In the genomic region with DNA sequence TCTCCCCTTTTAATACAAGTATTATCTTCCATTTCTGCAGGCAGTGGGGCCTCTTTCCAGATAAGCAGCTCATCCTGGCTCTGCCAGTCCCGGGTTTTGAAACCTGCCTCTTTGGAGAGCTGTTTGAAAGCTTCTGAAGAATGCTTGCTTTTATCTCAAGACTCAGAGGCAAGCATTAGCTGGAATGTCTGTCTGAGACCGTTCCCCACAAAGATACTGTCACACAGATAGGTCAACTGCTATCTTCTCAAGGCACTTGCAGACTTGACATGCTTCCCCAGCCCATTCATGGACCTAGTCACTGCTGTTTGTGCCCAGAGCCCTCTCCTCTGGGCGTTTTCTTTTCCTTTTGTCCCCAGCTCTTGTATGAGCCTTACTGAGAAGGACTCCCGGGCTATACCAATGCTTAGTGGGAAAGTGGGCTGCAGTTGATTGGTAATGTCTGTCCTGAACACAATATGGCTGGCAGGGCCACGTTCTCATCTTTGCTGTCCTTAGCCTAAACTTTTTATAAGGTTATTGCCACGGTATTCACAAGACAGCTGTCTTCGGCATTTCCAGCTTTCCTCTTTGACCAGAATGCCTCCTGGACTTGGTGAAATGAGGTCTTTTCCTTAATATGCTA, we compare ENCODE assay signal across 32 cellular contexts. TPM values are rescaled to one million over a fixed set of nuclear protein-coding genes. Genes with fewer than 3 reads are reported as not detected.
DNase-seq lines count a peak whose midpoint lies in the region; ATAC-seq, FAIRE-seq and TF ChIP-seq lines count a peak whose summit lies in the region.
"Had no signal": no experiment of that assay in that cellular context is flagged by ENCODE, and none has a peak within 500 bp of the region (broad histone marks: within the 10 kb centered on the region; RNA-seq: fewer than 3 reads in every experiment).

No MANE protein-coding gene starts in this region.

- no peaks in the 10 kb centered on the region for H3F3A ChIP-seq in PC-9 (ENCODE audit: insufficient read depth, low read depth)

- FAIRE-seq in K562 (lab: Jason Lieb, UNC), result peak; percentile 99
- FAIRE-seq: astrocyte, GM19239, TTC549 had no signal

- H3K4me3 ChIP-seq in left ventricle myocardium inferior (no peak overlapping the region), K562 (no peak overlapping the region), testis (no peak overlapping the region), PC-9 (no peak overlapping the region)
- H3K4me3 ChIP-seq: lung, thoracic aorta had no signal

- H4K20me1 ChIP-seq in K562 (replicated peaks; ENCODE audit: control insufficient read depth, insufficient read depth, low read length), result no peaks in the 10 kb centered on the region
- no peaks in the 10 kb centered on the region for H4K20me1 ChIP-seq in PC-9 (ENCODE audit: insufficient read depth)

- no peak for DNase-seq in left ventricle myocardium inferior
- no peak for DNase-seq in left ventricle myocardium superior
- peak; percentile 30 to 89 (median 48) for DNase-seq in K562 (ENCODE audit: extremely low read depth in 1 of 4, low spot score in 3 of 4)
- DNase-seq in memory B cell (ENCODE audit: low spot score in 2 of 2), result no peak
- peak; percentile 35 for DNase-seq in testis
- no peak for DNase-seq in SW480 (ENCODE audit: low spot score)
- no peak for DNase-seq in PC-9
- DNase-seq: activated CD4-positive, alpha-beta T cell treated with anti-CD3 and anti-CD28 coated beads for 36 hours; activated gamma-delta T cell; activated naive CD8-positive, alpha-beta T cell treated with anti-CD3 and anti-CD28 coated beads, Interleukin-2, amount 10 ng/mL, durations not matched to agents 7 days and 5 days; central memory CD4-positive, alpha-beta T cell; dermis blood vessel endothelial cell; H9; IMR-90; NCI-H1092 treated with DMSO at 0.1 percent for 48 hours; NCI-H2029; NCI-H526 treated with DMSO at 0.1 percent for 48 hours; RPMI8226; stimulated activated naive CD4-positive, alpha-beta T cell treated with Interleukin-2 at 50 U/mL for 16 hours; T-helper 1 cell had no signal

- 0 out of 4 replicates have a peak, but pooled peaks of 1 of the 2 experiments have one; percentile 11 for TF ChIP-seq RAD21 in K562 (CRISPR knock-in tag; conservative IDR thresholded peaks at IDR 0.05 in 1 of 2, IDR thresholded peaks at IDR 0.05 in 1 of 2)

- intact Hi-C loops in left ventricle myocardium inferior (cut with micrococcal nuclease), result no loop called here
- intact Hi-C loops in left ventricle myocardium superior (cut with micrococcal nuclease), result no loop called here
- intact Hi-C loops in K562 (cut with micrococcal nuclease), result loop anchor here (1.0 to 5.0 kb wide), 2 partner anchors 50 to 145 kb away; no protein-coding TSS in a partner anchor
- intact Hi-C loops in testis (cut with DNase I; ENCODE audit: low total_unique reads), result no loop called here
- intact Hi-C loops in PC-9 (cut with micrococcal nuclease; ENCODE audit: unreplicated experiment), result no loop called here

- H2AFZ ChIP-seq in K562 (ENCODE audit: low read depth, low read length) (peak overlapping the region; percentile 69), PC-9 (no peak overlapping the region)

- H3K9me2 ChIP-seq in PC-9 (ENCODE audit: insufficient read depth), result no peaks in the 10 kb centered on the region

- H3K27ac ChIP-seq in left ventricle myocardium inferior (replicated peaks) (peak overlapping the region; percentile 11), K562 (ENCODE audit: extremely low read depth, low read depth, low read length) (peak overlapping the region; percentile 72), testis (peak overlapping the region; percentile 26 to 72), PC-9 (no peak overlapping the region)
- H3K27ac ChIP-seq: neutrophil, thoracic aorta had no signal

- POLR2A ChIA-PET in K562 (lab: Yijun Ruan, JAX), result interaction anchor here (0.6 to 1.0 kb wide), 4 partner anchors 12 to 48 kb away, joined by 3 read pairs; no protein-coding TSS in a partner anchor
- POLR2A ChIA-PET in PC-9 (lab: Charles Lee; ENCODE audit: unreplicated experiment), result interaction anchor here (0.7 kb wide), 1 partner anchor 228 kb away, joined by 4 read pairs; no protein-coding TSS in a partner anchor

- H3K4me1 ChIP-seq in left ventricle myocardium inferior, result peaks cover 53% of the 10 kb centered on the region
- peaks cover 28 to 49% of the 10 kb centered on the region in 2 experiments; a peak in 4 of 5 replicates for H3K4me1 ChIP-seq in K562 (replicated peaks in 1 of 2; ENCODE audit: control insufficient read depth in 2 of 2, insufficient read depth in 2 of 2, low read length in 2 of 2)
- peaks cover 47% of the 10 kb centered on the region for H3K4me1 ChIP-seq in testis
- no peaks in the 10 kb centered on the region for H3K4me1 ChIP-seq in PC-9 (replicated peaks; ENCODE audit: insufficient read depth)

- no peaks in the 10 kb centered on the region for H3K36me3 Mint-ChIP-seq in memory B cell
- H3K36me3 Mint-ChIP-seq: activated naive CD8-positive, alpha-beta T cell treated with anti-CD3 and anti-CD28 coated beads, Interleukin-2, amount 10 ng/mL, durations not matched to agents 7 days and 5 days had no signal

- H3K4me3 Mint-ChIP-seq in memory B cell, result no peak overlapping the region
- H3K4me3 Mint-ChIP-seq: activated CD4-positive, alpha-beta T cell treated with anti-CD3 and anti-CD28 coated beads for 36 hours; activated naive CD8-positive, alpha-beta T cell treated with anti-CD3 and anti-CD28 coated beads, Interleukin-2, amount 10 ng/mL, durations not matched to agents 7 days and 5 days; H9 had no signal

- CTCF ChIA-PET in K562 (lab: Yijun Ruan, JAX; ENCODE audit: low intra/inter-chr PET ratio), result no interaction called here
- CTCF ChIA-PET in PC-9 (lab: Charles Lee), result no interaction called here

- H3K4me2 ChIP-seq in K562 (ENCODE audit: insufficient read depth, low read length) (peak overlapping the region; percentile 60), PC-9 (no peak overlapping the region)

- BruUV-seq in K562 (replicated peaks; lab: Mats Ljungman, UMichigan), result no TSS peak
- no TSS peak for BruUV-seq in PC-9 (replicated peaks; lab: Mats Ljungman, UMichigan)

- TF ChIP-seq POLR2A in K562 (conservative IDR thresholded peaks at IDR 0.05), result no peak
- no peak for TF ChIP-seq POLR2A in testis (IDR thresholded peaks at IDR 0.05)

- in situ Hi-C loops in K562 (cut with MboI), result no loop called here

- TF ChIP-seq CTCF in left ventricle myocardium inferior (IDR thresholded peaks at IDR 0.05; ENCODE audit: borderline replicate concordance) (no peak), K562 (IDR thresholded peaks at IDR 0.05 in 2 of 3, conservative IDR thresholded peaks at IDR 0.05 in 1 of 3; ENCODE audit: insufficient read depth in 2 of 3, low read depth in 1 of 3, low read length in 3 of 3) (no peak), testis (IDR thresholded peaks at IDR 0.05) (no peak), PC-9 (conservative IDR thresholded peaks at IDR 0.05) (no peak)

- peaks cover 7% of the 10 kb centered on the region for H3K27me3 Mint-ChIP-seq in memory B cell
- H3K27me3 Mint-ChIP-seq: activated CD4-positive, alpha-beta T cell treated with anti-CD3 and anti-CD28 coated beads for 36 hours; activated naive CD8-positive, alpha-beta T cell treated with anti-CD3 and anti-CD28 coated beads, Interleukin-2, amount 10 ng/mL, durations not matched to agents 7 days and 5 days had no signal

- WGBS in K562 (ENCODE audit: insufficient coverage, low coverage, missing lambda C conversion rate), result 0% methylated on average over 6 of the region's 7 CpGs
- WGBS in testis, 2 donors, result 65 to 77% methylated on average over 7 of the region's 7 CpGs

- no peaks in the 10 kb centered on the region for H3K9me1 ChIP-seq in K562 (ENCODE audit: control insufficient read depth, insufficient read depth, low read length)

- no peaks in the 10 kb centered on the region for H3K4me1 Mint-ChIP-seq in memory B cell
- H3K4me1 Mint-ChIP-seq: activated CD4-positive, alpha-beta T cell treated with anti-CD3 and anti-CD28 coated beads for 36 hours had no signal

- ATAC-seq in left ventricle myocardium superior (no peak), K562 (peak; percentile 86), memory B cell (ENCODE audit: low read depth) (no peak), HG02678 (IDR thresholded peaks at IDR 0.05; ENCODE audit: unreplicated experiment) (no peak)
- ATAC-seq: activated CD4-positive, alpha-beta T cell treated with anti-CD3 and anti-CD28 coated beads for 36 hours; sciatic nerve had no signal

- no peaks in the 10 kb centered on the region for H3K27me3 ChIP-seq in left ventricle myocardium inferior (ENCODE audit: low read depth)
- H3K27me3 ChIP-seq in K562 (ENCODE audit: control insufficient read depth in 2 of 2, insufficient read depth in 2 of 2, low read length in 2 of 2), result no peaks in the 10 kb centered on the region
- H3K27me3 ChIP-seq in testis, result no peaks in the 10 kb centered on the region
- no peaks in the 10 kb centered on the region for H3K27me3 ChIP-seq in PC-9 (ENCODE audit: insufficient read depth, low read depth)

- peak overlapping the region in 1 of 2 experiments; percentile 35; a peak in 2 of 4 replicates for H3K9ac ChIP-seq in K562 (ENCODE audit: insufficient read depth in 1 of 2, low read depth in 2 of 2, low read length in 2 of 2)

- H3K9me3 ChIP-seq in left ventricle myocardium inferior (replicated peaks) (no peaks in the 10 kb centered on the region), K562 (replicated peaks; ENCODE audit: control insufficient read depth, insufficient read depth, low read depth, low read length) (no peaks in the 10 kb centered on the region), testis (no peaks in the 10 kb centered on the region), PC-9 (ENCODE audit: insufficient read depth, low read depth) (no peaks in the 10 kb centered on the region)
- H3K9me3 ChIP-seq: neutrophil, thoracic aorta had no signal

- TF ChIP-seq EP300 in K562 (IDR thresholded peaks at IDR 0.05; ENCODE audit: low read length), result peak; percentile 91

- H3K27ac Mint-ChIP-seq in memory B cell, result peak overlapping the region; percentile 8
- H3K27ac Mint-ChIP-seq: activated CD4-positive, alpha-beta T cell treated with anti-CD3 and anti-CD28 coated beads for 36 hours; activated naive CD8-positive, alpha-beta T cell treated with anti-CD3 and anti-CD28 coated beads, Interleukin-2, amount 10 ng/mL, durations not matched to agents 7 days and 5 days; H9; progenitor cell of endocrine pancreas had no signal

- H3K9me3 Mint-ChIP-seq in memory B cell, result no peaks in the 10 kb centered on the region
- H3K9me3 Mint-ChIP-seq: activated naive CD8-positive, alpha-beta T cell treated with anti-CD3 and anti-CD28 coated beads, Interleukin-2, amount 10 ng/mL, durations not matched to agents 7 days and 5 days; H9 had no signal

- H3K79me2 ChIP-seq in K562 (ENCODE audit: control insufficient read depth, insufficient read depth, low read length) (no peaks in the 10 kb centered on the region), PC-9 (ENCODE audit: low read depth) (no peaks in the 10 kb centered on the region)

- no peaks in the 10 kb centered on the region for H3K36me3 ChIP-seq in left ventricle myocardium inferior
- no peaks in the 10 kb centered on the region for H3K36me3 ChIP-seq in K562 (ENCODE audit: control insufficient read depth, insufficient read depth, low read length)
- no peaks in the 10 kb centered on the region for H3K36me3 ChIP-seq in testis (ENCODE audit: low read depth, missing control alignments)
- H3K36me3 ChIP-seq in PC-9 (ENCODE audit: low read depth), result no peaks in the 10 kb centered on the region
- H3K36me3 ChIP-seq: neutrophil, thoracic aorta had no signal

RNA-seq across cellular contexts. Expression of a gene that starts 13.4 kb away (rescaled TPM):
- total RNA-seq in left ventricle myocardium inferior (13.0 TPM), left ventricle myocardium superior (12.4 TPM), K562 (2014; rRNA removed) (not detected in 2 replicates), K562 (2014; rRNA removed; fragmentation: Illumina TruSeq; extraction: Trizol) (not detected in 2 replicates), K562 (2015; rRNA removed; fragmentation: Illumina TruSeq; extraction: Trizol) (not detected in 2 replicates), K562 (2021) (not detected in 2 replicates), testis (10 to 100 TPM; 23.5 to 31.4 TPM), PC-9 (2021) (0.70 and 0.90 TPM in 2 replicates)
- total RNA-seq in K562 (2011; cell fraction: chromatin; rRNA removed; ENCODE audit: low replicate concordance), result not detected in 2 replicates
- not detected in 2 replicates for total RNA-seq in K562 (2011; cell fraction: nucleolus; rRNA removed)
- total RNA-seq in K562 (2011; cell fraction: nucleoplasm; rRNA removed), result not detected in 2 replicates
- polyA plus RNA-seq in K562 (2011; rRNA removed) (not detected in 2 replicates), K562 (2014; fragmentation: Illumina TruSeq; extraction: Trizol) (not detected in 2 replicates), K562 (2014; fragmentation: Nextera tagmentation; extraction: Ambion mirVana) (not detected), K562 (2014; rRNA removed) (0.13 TPM in 1 of 2 replicates, not detected in the other), testis (ENCODE audit: insufficient read depth, low read depth, low replicate concordance) (59.2 TPM)
- polyA plus RNA-seq in K562 (2011; cell fraction: cytosol; rRNA removed), result not detected in 2 replicates
- polyA plus RNA-seq in K562 (2011; cell fraction: nucleus; rRNA removed), result not detected in 2 replicates
- not detected in 2 replicates for polyA plus RNA-seq in K562 (2012)
- polyA minus RNA-seq in K562 (2011; rRNA and poly(A)+ RNA removed), result not detected in 2 replicates
- not detected in 2 replicates for polyA minus RNA-seq in K562 (2011; cell fraction: cytosol; rRNA and poly(A)+ RNA removed)
- not detected in 2 replicates for polyA minus RNA-seq in K562 (2011; cell fraction: nucleus; rRNA and poly(A)+ RNA removed)
- total RNA-seq: A172, G401, SK-MEL-5 had no signal

Comparison
In these comparisons a context has a peak if more than half of its experiments do, and no peak if none do; other contexts are left out.
1. DNase-seq: peak in K562 (4 of 4) and testis (single experiment); none in left ventricle myocardium inferior (single experiment), left ventricle myocardium superior (single experiment), memory B cell (0 of 2), SW480 (single experiment) and PC-9 (0 of 2).